8 cellular contexts compared by ENCODE assay signal in genomic region chr4:9691221-9692065, GRCh38.
A peak's percentile ranks its signal among the peaks of the same experiment; 100 is the strongest.
DNase-seq lines count a peak whose midpoint lies in the region; ATAC-seq and TF ChIP-seq lines count a peak whose summit lies in the region.

No MANE protein-coding gene starts in this region.

- H3K27me3 Mint-ChIP-seq in activated T-cell treated with anti-CD3 and anti-CD28 coated beads, Interleukin-2, amount 50 U/mL, for 72 hours (ENCODE audit: low read depth): no peaks in the 10 kb centered on the region

- TF ChIP-seq POLR2A in esophagus squamous epithelium (IDR thresholded peaks at IDR 0.05): no peak

- no peaks in the 10 kb centered on the region for H3K9me3 Mint-ChIP-seq in activated T-cell treated with anti-CD3 and anti-CD28 coated beads, Interleukin-2, amount 50 U/mL, for 72 hours

- H3K4me3 ChIP-seq in OCI-LY7 (ENCODE audit: low read depth, low read length, poor library complexity, severe bottlenecking) (peak overlapping the region; percentile 55), esophagus squamous epithelium (peak overlapping the region; percentile 43 to 63 (median 60)), muscle layer of duodenum (ENCODE audit: low read depth in 1 of 2, low read length in 2 of 2) (peak overlapping the region; percentile 61 to 73)

- ATAC-seq in activated T-cell treated with anti-CD3 and anti-CD28 coated beads, Interleukin-2, amount 50 U/mL, for 72 hours (replicated peaks in 1 of 2): peak; percentile 100

- POLR2A ChIA-PET in OCI-LY7 (lab: Charles Lee): no interaction called here

- H3K36me3 ChIP-seq in OCI-LY7 (ENCODE audit: insufficient read depth, low read length): no peaks in the 10 kb centered on the region
- no peaks in the 10 kb centered on the region for H3K36me3 ChIP-seq in esophagus squamous epithelium
- no peaks in the 10 kb centered on the region for H3K36me3 ChIP-seq in muscle layer of duodenum (ENCODE audit: control insufficient read depth in 1 of 2, insufficient read depth in 2 of 2, low read length in 2 of 2)

- WGBS in esophagus squamous epithelium, 2 donors: 2 to 6% methylated on average over 7 to 16 of the region's 57 CpGs

- no peaks in the 10 kb centered on the region for H4K20me1 ChIP-seq in OCI-LY7 (ENCODE audit: insufficient read depth, low read length)

- H3K36me3 Mint-ChIP-seq in activated T-cell treated with anti-CD3 and anti-CD28 coated beads, Interleukin-2, amount 50 U/mL, for 72 hours (ENCODE audit: insufficient read depth in 2 of 2): no peaks in the 10 kb centered on the region

- TF ChIP-seq CTCF in GM20000 (IDR thresholded peaks at IDR 0.05; ENCODE audit: extremely low read depth, missing control alignments) (no peak), OCI-LY7 (conservative IDR thresholded peaks at IDR 0.05; ENCODE audit: low read length) (no peak), esophagus squamous epithelium (IDR thresholded peaks at IDR 0.05) (no peak)

- peak overlapping the region; percentile 60 for H3K27ac Mint-ChIP-seq in activated T-cell treated with anti-CD3 and anti-CD28 coated beads, Interleukin-2, amount 50 U/mL, for 72 hours

- DNase-seq in CD1c-positive myeloid dendritic cell (ENCODE audit: extremely low spot score): peak; percentile 92
- DNase-seq in GM20000 (ENCODE audit: low spot score): peak; percentile 85
- peak; percentile 53 for DNase-seq in HS-5 (ENCODE audit: low read depth)
- DNase-seq in OCI-LY7 (ENCODE audit: low spot score): peak; percentile 70
- peak; percentile 95 for DNase-seq in activated T-cell treated with anti-CD3 and anti-CD28 coated beads, Interleukin-2, amount 50 U/mL, for 72 hours
- DNase-seq in esophagus squamous epithelium (lab: John Stamatoyannopoulos, UW): peak; percentile 67
- peak; percentile 93 for DNase-seq in stimulated activated CD8-positive, alpha-beta memory T cell treated with anti-CD3 and anti-CD28 coated beads, Interleukin-4, amount 100 ng/mL, for 48 hours

- H3K9me3 ChIP-seq in OCI-LY7 (ENCODE audit: low read length) (no peaks in the 10 kb centered on the region), esophagus squamous epithelium (no peaks in the 10 kb centered on the region), muscle layer of duodenum (ENCODE audit: control insufficient read depth in 1 of 2, low read length in 2 of 2) (no peaks in the 10 kb centered on the region)

- intact Hi-C loops in OCI-LY7 (cut with micrococcal nuclease; ENCODE audit: unreplicated experiment) (no loop called here), esophagus squamous epithelium (cut with DNase I) (no loop called here)

- peak overlapping the region; percentile 26; the same call in 1 of the 2 replicates for H3K4me2 ChIP-seq in OCI-LY7 (ENCODE audit: low read length)

- H3K27ac ChIP-seq in OCI-LY7 (ENCODE audit: low read depth, low read length, poor library complexity, severe bottlenecking) (no peak overlapping the region), esophagus squamous epithelium (peak overlapping the region; percentile 75 to 87 (median 81)), muscle layer of duodenum (ENCODE audit: low read length) (peak overlapping the region; percentile 56)

- no TSS peak for BruUV-seq in OCI-LY7 (replicated peaks; lab: Mats Ljungman, UMichigan)

- H3K9me2 ChIP-seq in OCI-LY7 (ENCODE audit: insufficient read depth, low read length): no peaks in the 10 kb centered on the region

- H2AFZ ChIP-seq in OCI-LY7 (ENCODE audit: low read length): no peak overlapping the region

- no peaks in the 10 kb centered on the region for H3K27me3 ChIP-seq in esophagus squamous epithelium
- H3K27me3 ChIP-seq in muscle layer of duodenum (ENCODE audit: low read depth, low read length): no peaks in the 10 kb centered on the region

- H3K4me1 ChIP-seq in OCI-LY7 (ENCODE audit: insufficient read depth, low read length, poor library complexity, severe bottlenecking) (no peaks in the 10 kb centered on the region), esophagus squamous epithelium (peaks cover 0 to 13% (median 0%) of the 10 kb centered on the region in 3 donors), muscle layer of duodenum (ENCODE audit: control insufficient read depth in 1 of 2, insufficient read depth in 2 of 2, low read length in 2 of 2) (peaks cover 0 to 5% of the 10 kb centered on the region in 2 donors)

- peaks cover 26% of the 10 kb centered on the region for H3K4me1 Mint-ChIP-seq in activated T-cell treated with anti-CD3 and anti-CD28 coated beads, Interleukin-2, amount 50 U/mL, for 72 hours (ENCODE audit: low read depth)

- peak overlapping the region; percentile 74 to 86 for H3K4me3 Mint-ChIP-seq in activated T-cell treated with anti-CD3 and anti-CD28 coated beads, Interleukin-2, amount 50 U/mL, for 72 hours

- no peaks in the 10 kb centered on the region for H3K79me2 ChIP-seq in OCI-LY7 (ENCODE audit: insufficient read depth, low read depth, low read length)

- CTCF ChIA-PET in OCI-LY7 (lab: Charles Lee; ENCODE audit: unreplicated experiment): no interaction called here
